In genomic region chr2:218892693-218893348, GRCh38 we compare ENCODE assay signal across 8 cellular contexts. TPM values are rescaled to one million over a fixed set of nuclear protein-coding genes. Genes with fewer than 3 reads are reported as not detected.
DNase-seq lines count a peak whose midpoint lies in the region; ATAC-seq and TF ChIP-seq lines count a peak whose summit lies in the region.

No MANE protein-coding gene starts in this region.

- peak overlapping the region; percentile 69 for H3K9ac ChIP-seq in OCI-LY1 (ENCODE audit: low read length)

- H3K4me3 ChIP-seq in OCI-LY1 (ENCODE audit: low read depth, low read length, poor library complexity, severe bottlenecking), result peak overlapping the region; percentile 62
- H3K4me3 ChIP-seq in esophagus muscularis mucosa, result peak overlapping the region; percentile 45 to 60 (median 49)

- peaks cover 9% of the 10 kb centered on the region for H3K4me1 Mint-ChIP-seq in neural crest cell
- H3K4me1 Mint-ChIP-seq in stimulated activated naive CD8-positive, alpha-beta T cell treated with anti-CD3 and anti-CD28 coated beads, Interleukin-15, amount 100 ng/mL, for 72 hours, result peaks cover 64% of the 10 kb centered on the region

- H3K27ac Mint-ChIP-seq in neural crest cell (ENCODE audit: unreplicated experiment), result no peak overlapping the region
- peak overlapping the region; percentile 7 to 81 for H3K27ac Mint-ChIP-seq in stimulated activated naive CD8-positive, alpha-beta T cell treated with anti-CD3 and anti-CD28 coated beads, Interleukin-15, amount 100 ng/mL, for 72 hours

- peaks cover 92% of the 10 kb centered on the region for H3K27me3 Mint-ChIP-seq in neural crest cell (ENCODE audit: low read depth)
- H3K27me3 Mint-ChIP-seq in stimulated activated naive CD8-positive, alpha-beta T cell treated with anti-CD3 and anti-CD28 coated beads, Interleukin-15, amount 100 ng/mL, for 72 hours, result peaks cover 8% of the 10 kb centered on the region

- H3K4me1 ChIP-seq in OCI-LY1 (ENCODE audit: insufficient read depth, low read length, severe bottlenecking), result peaks cover 61% of the 10 kb centered on the region
- peaks cover 17 to 33% (median 32%) of the 10 kb centered on the region in 4 donors for H3K4me1 ChIP-seq in esophagus muscularis mucosa

- peak overlapping the region; percentile 57 for H3K4me3 Mint-ChIP-seq in neural crest cell
- H3K4me3 Mint-ChIP-seq in stimulated activated naive CD8-positive, alpha-beta T cell treated with anti-CD3 and anti-CD28 coated beads, Interleukin-15, amount 100 ng/mL, for 72 hours, result peak overlapping the region; percentile 78 to 82

- no peak overlapping the region for H2AFZ ChIP-seq in OCI-LY1 (ENCODE audit: low read length)

- no peaks in the 10 kb centered on the region for H3K79me2 ChIP-seq in OCI-LY1 (ENCODE audit: insufficient read depth, low read length)

- 2% methylated on average over 9 of the region's 72 CpGs for WGBS in esophagus muscularis mucosa

- H3K9me3 Mint-ChIP-seq in neural crest cell, result no peaks in the 10 kb centered on the region
- H3K9me3 Mint-ChIP-seq in stimulated activated naive CD8-positive, alpha-beta T cell treated with anti-CD3 and anti-CD28 coated beads, Interleukin-15, amount 100 ng/mL, for 72 hours, result no peaks in the 10 kb centered on the region

- no peaks in the 10 kb centered on the region for H4K20me1 ChIP-seq in OCI-LY1 (ENCODE audit: insufficient read depth, low read length)

- no peaks in the 10 kb centered on the region for H3F3A ChIP-seq in OCI-LY1 (ENCODE audit: insufficient read depth, low read length)

- H3K27ac ChIP-seq in OCI-LY1 (ENCODE audit: low read depth, low read length, poor library complexity, severe bottlenecking) (peak overlapping the region; percentile 71), esophagus muscularis mucosa (replicated peaks in 1 of 4) (no peak overlapping the region)

- no peaks in the 10 kb centered on the region for H3K36me3 Mint-ChIP-seq in neural crest cell (ENCODE audit: low read depth)

- H3K9me3 ChIP-seq in OCI-LY1 (ENCODE audit: low read length), result no peaks in the 10 kb centered on the region
- no peaks in the 10 kb centered on the region for H3K9me3 ChIP-seq in esophagus muscularis mucosa

- TF ChIP-seq CTCF in OCI-LY1 (IDR thresholded peaks at IDR 0.05; ENCODE audit: low read length) (peak; percentile 52), esophagus muscularis mucosa (IDR thresholded peaks at IDR 0.05) (peak in 1 of 3 experiments; percentile 30), neural crest cell (conservative IDR thresholded peaks at IDR 0.05) (peak; percentile 63)

- TF ChIP-seq POLR2A in esophagus muscularis mucosa (IDR thresholded peaks at IDR 0.05; ENCODE audit: low read depth), result no peak

- intact Hi-C loops in esophagus muscularis mucosa (cut with DNase I), result no loop called here

- 0 out of 2 replicates have a peak, but pooled peaks cover 7% of the 10 kb centered on the region for H3K36me3 ChIP-seq in OCI-LY1 (ENCODE audit: insufficient read depth, low read length)
- no peaks in the 10 kb centered on the region for H3K36me3 ChIP-seq in esophagus muscularis mucosa

- DNase-seq in COLO829 (ENCODE audit: low spot score) (peak; percentile 32), activated T-cell treated with anti-CD3 and anti-CD28 coated beads for 4 hours (peak; percentile 66), esophagus muscularis mucosa (ENCODE audit: extremely low spot score) (no peak), neural crest cell (ENCODE audit: low read depth, low spot score) (peak; percentile 72)
- peak; percentile 81 to 85 for DNase-seq in stimulated activated naive CD8-positive, alpha-beta T cell treated with anti-CD3 and anti-CD28 coated beads, Interleukin-15, amount 100 ng/mL, for 72 hours

- TF ChIP-seq EP300 in esophagus muscularis mucosa (IDR thresholded peaks at IDR 0.05), result no peak

- no peaks in the 10 kb centered on the region for H3K9me2 ChIP-seq in OCI-LY1 (ENCODE audit: low read depth, low read length)

- H3K4me2 ChIP-seq in OCI-LY1 (ENCODE audit: low read length), result peak overlapping the region; percentile 83

- H3K27me3 ChIP-seq in OCI-LY1 (ENCODE audit: insufficient read depth, low read length) (no peaks in the 10 kb centered on the region), esophagus muscularis mucosa (peaks cover 3 to 66% (median 46%) of the 10 kb centered on the region in 4 donors)

- peak; percentile 50 for ATAC-seq in GM19452 (IDR thresholded peaks at IDR 0.05; ENCODE audit: unreplicated experiment)
- ATAC-seq in HG03565 (IDR thresholded peaks at IDR 0.05; ENCODE audit: unreplicated experiment), result peak; percentile 38
- ATAC-seq in stimulated activated naive CD8-positive, alpha-beta T cell treated with anti-CD3 and anti-CD28 coated beads, Interleukin-15, amount 100 ng/mL, for 72 hours, result peak; percentile 68

RNA-seq across cellular contexts. Expression of gene WNT10A, which starts 12.2 kb away (rescaled TPM):
- total RNA-seq in esophagus muscularis mucosa (under 1 TPM in 1 of 4 donors, not detected in 3; 0.17 TPM), neural crest cell (not detected in 2 replicates)

RNA-seq across cellular contexts. Expression of gene WNT6, which starts 33.2 kb away (rescaled TPM):
- 10 to 100 TPM in 2 of 4 donors, 1 to 10 TPM in 2; 2.9 to 14.3 (median 8.0) TPM for total RNA-seq in esophagus muscularis mucosa
- not detected in 2 replicates for total RNA-seq in neural crest cell
